1 cellular context compared by ENCODE assay signal in genomic region chr11:82927264-82927880, GRCh38.
TF ChIP-seq lines count a peak whose summit lies in the region.

No MANE protein-coding gene starts in this region.

TF ChIP-seq in HepG2, 621 proteins besides CTCF, POLR2A, EP300 and RAD21:
- TF ChIP-seq ZNF446 (CRISPR knock-in tag; IDR thresholded peaks at IDR 0.05) = no peak
- TF ChIP-seq HES4 (CRISPR knock-in tag; IDR thresholded peaks at IDR 0.05; ENCODE audit: borderline replicate concordance) = no peak
- TF ChIP-seq SMC3 (IDR thresholded peaks at IDR 0.05; ENCODE audit: low read length) = peak; percentile 50
- no peak for TF ChIP-seq HNRNPK (IDR thresholded peaks at IDR 0.05; ENCODE audit: low read depth, low read length, poor library complexity, severe bottlenecking)
- TF ChIP-seq GATAD2A (CRISPR knock-in tag; IDR thresholded peaks at IDR 0.05) = 0 out of 2 replicates have a peak, but pooled peaks have one; percentile 11
- TF ChIP-seq ZSCAN5A (CRISPR knock-in tag; IDR thresholded peaks at IDR 0.05; ENCODE audit: borderline replicate concordance) = no peak
- TF ChIP-seq FOSL2 (CRISPR knock-in tag; IDR thresholded peaks at IDR 0.05) = peak; percentile 25; the same call in 1 of the 2 replicates
- TF ChIP-seq, protein P1, sequence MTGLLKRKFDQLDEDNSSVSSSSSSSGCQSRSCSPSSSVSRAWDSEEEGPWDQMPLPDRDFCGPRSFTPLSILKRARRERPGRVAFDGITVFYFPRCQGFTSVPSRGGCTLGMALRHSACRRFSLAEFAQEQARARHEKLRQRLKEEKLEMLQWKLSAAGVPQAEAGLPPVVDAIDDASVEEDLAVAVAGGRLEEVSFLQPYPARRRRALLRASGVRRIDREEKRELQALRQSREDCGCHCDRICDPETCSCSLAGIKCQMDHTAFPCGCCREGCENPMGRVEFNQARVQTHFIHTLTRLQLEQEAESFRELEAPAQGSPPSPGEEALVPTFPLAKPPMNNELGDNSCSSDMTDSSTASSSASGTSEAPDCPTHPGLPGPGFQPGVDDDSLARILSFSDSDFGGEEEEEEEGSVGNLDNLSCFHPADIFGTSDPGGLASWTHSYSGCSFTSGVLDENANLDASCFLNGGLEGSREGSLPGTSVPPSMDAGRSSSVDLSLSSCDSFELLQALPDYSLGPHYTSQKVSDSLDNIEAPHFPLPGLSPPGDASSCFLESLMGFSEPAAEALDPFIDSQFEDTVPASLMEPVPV (CRISPR knock-in tag; IDR thresholded peaks at IDR 0.05) = no peak
- TF ChIP-seq, protein P2, sequence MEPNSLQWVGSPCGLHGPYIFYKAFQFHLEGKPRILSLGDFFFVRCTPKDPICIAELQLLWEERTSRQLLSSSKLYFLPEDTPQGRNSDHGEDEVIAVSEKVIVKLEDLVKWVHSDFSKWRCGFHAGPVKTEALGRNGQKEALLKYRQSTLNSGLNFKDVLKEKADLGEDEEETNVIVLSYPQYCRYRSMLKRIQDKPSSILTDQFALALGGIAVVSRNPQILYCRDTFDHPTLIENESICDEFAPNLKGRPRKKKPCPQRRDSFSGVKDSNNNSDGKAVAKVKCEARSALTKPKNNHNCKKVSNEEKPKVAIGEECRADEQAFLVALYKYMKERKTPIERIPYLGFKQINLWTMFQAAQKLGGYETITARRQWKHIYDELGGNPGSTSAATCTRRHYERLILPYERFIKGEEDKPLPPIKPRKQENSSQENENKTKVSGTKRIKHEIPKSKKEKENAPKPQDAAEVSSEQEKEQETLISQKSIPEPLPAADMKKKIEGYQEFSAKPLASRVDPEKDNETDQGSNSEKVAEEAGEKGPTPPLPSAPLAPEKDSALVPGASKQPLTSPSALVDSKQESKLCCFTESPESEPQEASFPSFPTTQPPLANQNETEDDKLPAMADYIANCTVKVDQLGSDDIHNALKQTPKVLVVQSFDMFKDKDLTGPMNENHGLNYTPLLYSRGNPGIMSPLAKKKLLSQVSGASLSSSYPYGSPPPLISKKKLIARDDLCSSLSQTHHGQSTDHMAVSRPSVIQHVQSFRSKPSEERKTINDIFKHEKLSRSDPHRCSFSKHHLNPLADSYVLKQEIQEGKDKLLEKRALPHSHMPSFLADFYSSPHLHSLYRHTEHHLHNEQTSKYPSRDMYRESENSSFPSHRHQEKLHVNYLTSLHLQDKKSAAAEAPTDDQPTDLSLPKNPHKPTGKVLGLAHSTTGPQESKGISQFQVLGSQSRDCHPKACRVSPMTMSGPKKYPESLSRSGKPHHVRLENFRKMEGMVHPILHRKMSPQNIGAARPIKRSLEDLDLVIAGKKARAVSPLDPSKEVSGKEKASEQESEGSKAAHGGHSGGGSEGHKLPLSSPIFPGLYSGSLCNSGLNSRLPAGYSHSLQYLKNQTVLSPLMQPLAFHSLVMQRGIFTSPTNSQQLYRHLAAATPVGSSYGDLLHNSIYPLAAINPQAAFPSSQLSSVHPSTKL (CRISPR knock-in tag; IDR thresholded peaks at IDR 0.05) = 0 out of 2 replicates have a peak, but pooled peaks have one; percentile 23
- no peak for TF ChIP-seq ISX (CRISPR knock-in tag; conservative IDR thresholded peaks at IDR 0.05)
- TF ChIP-seq ZBTB8A (CRISPR knock-in tag; IDR thresholded peaks at IDR 0.05; ENCODE audit: borderline replicate concordance, low read depth) = no peak
- 0 out of 2 replicates have a peak, but pooled peaks have one; percentile 11 for TF ChIP-seq KAT8 (CRISPR knock-in tag; IDR thresholded peaks at IDR 0.05)
- TF ChIP-seq ZNF598 (CRISPR knock-in tag; IDR thresholded peaks at IDR 0.05; ENCODE audit: borderline replicate concordance) = no peak
- TF ChIP-seq STAG1 (CRISPR knock-in tag; IDR thresholded peaks at IDR 0.05) = peak; percentile 57
- TF ChIP-seq, protein P3, sequence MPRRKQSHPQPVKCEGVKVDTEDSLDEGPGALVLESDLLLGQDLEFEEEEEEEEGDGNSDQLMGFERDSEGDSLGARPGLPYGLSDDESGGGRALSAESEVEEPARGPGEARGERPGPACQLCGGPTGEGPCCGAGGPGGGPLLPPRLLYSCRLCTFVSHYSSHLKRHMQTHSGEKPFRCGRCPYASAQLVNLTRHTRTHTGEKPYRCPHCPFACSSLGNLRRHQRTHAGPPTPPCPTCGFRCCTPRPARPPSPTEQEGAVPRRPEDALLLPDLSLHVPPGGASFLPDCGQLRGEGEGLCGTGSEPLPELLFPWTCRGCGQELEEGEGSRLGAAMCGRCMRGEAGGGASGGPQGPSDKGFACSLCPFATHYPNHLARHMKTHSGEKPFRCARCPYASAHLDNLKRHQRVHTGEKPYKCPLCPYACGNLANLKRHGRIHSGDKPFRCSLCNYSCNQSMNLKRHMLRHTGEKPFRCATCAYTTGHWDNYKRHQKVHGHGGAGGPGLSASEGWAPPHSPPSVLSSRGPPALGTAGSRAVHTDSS (CRISPR knock-in tag; conservative IDR thresholded peaks at IDR 0.05) = no peak
- TF ChIP-seq CREB3 (CRISPR knock-in tag; IDR thresholded peaks at IDR 0.05) = no peak
- TF ChIP-seq ZNF256 (CRISPR knock-in tag; conservative IDR thresholded peaks at IDR 0.05) = no peak
- peak; percentile 94 for TF ChIP-seq ARID3A (IDR thresholded peaks at IDR 0.05; ENCODE audit: low read depth, low read length)
- TF ChIP-seq ZNF543 (CRISPR knock-in tag; IDR thresholded peaks at IDR 0.05) = no peak
